ENCODE assay signal across 9 cellular contexts in genomic region chr4:148654131-148654530, GRCh38.
"Had no signal": no experiment of that assay in that cellular context is flagged by ENCODE, and none has a peak within 500 bp of the region (broad histone marks: within the 10 kb centered on the region; RNA-seq: fewer than 3 reads in every experiment).

No MANE protein-coding gene starts in this region.

- H3K27ac ChIP-seq: GM23248 had no signal

- H3K4me3 Mint-ChIP-seq: GM23338, H9, HFFc6 had no signal

- H3K4me3 ChIP-seq: GM23248, GM23338, HAP-1 had no signal

- ATAC-seq: GM23338, HCT116 had no signal

- H2AFZ ChIP-seq: GM23248, GM23338 had no signal

- H3K9me3 ChIP-seq: HAP-1 had no signal

- H3K9ac ChIP-seq: GM23248 had no signal

- H3K36me3 ChIP-seq: HAP-1 had no signal

- H3K4me2 ChIP-seq: GM23338 had no signal

- H3K4me1 ChIP-seq: HAP-1 had no signal

- H3K27ac Mint-ChIP-seq: GM23338, H9, HFFc6 had no signal

- H3K9me3 Mint-ChIP-seq: GM23338, H9 had no signal

- DNase-seq: GM23248, GOT3, H7, H9, HCEC 1CT, HFFc6 had no signal
